ENCODE assay signal across 3 cellular contexts in genomic region chr12:57433370-57433769, GRCh38.
A peak's percentile ranks its signal among the peaks of the same experiment; 100 is the strongest.
TF ChIP-seq lines count a peak whose summit lies in the region.

No MANE protein-coding gene starts in this region.

TF ChIP-seq in HEK293, 187 proteins besides CTCF, POLR2A, EP300 and RAD21:
- peak; percentile 76; the same call in 1 of the 2 replicates for TF ChIP-seq ZNF121 (tag by site-specific recombination; IDR thresholded peaks at IDR 0.05)
- no peak for TF ChIP-seq ZNF16 (tag by site-specific recombination; IDR thresholded peaks at IDR 0.05; ENCODE audit: low read depth)

TF ChIP-seq in K562, 482 proteins besides CTCF, POLR2A, EP300 and RAD21:
- TF ChIP-seq STAT5A (IDR thresholded peaks at IDR 0.05; ENCODE audit: borderline replicate concordance, low read length) (no peak), SP2 (IDR thresholded peaks at IDR 0.05; ENCODE audit: extremely low read depth, low read depth, low read length, poor library complexity, severe bottlenecking) (no peak), PPARD (CRISPR knock-in tag; IDR thresholded peaks at IDR 0.05) (no peak), RBM25 (IDR thresholded peaks at IDR 0.05; ENCODE audit: low read depth, low read length, severe bottlenecking) (peak; percentile 76), ZNF121 (CRISPR knock-in tag; conservative IDR thresholded peaks at IDR 0.05) (peak; percentile 71), ZNF408 (CRISPR knock-in tag; IDR thresholded peaks at IDR 0.05; ENCODE audit: low read depth) (no peak), ZMIZ1 (IDR thresholded peaks at IDR 0.05; ENCODE audit: low read depth in 2 of 2, low read length in 2 of 2) (no peak)

TF ChIP-seq in liver, 16 proteins besides CTCF, POLR2A, EP300 and RAD21:
- TF ChIP-seq MAX (IDR thresholded peaks at IDR 0.05) (no peak), TAF1 (conservative IDR thresholded peaks at IDR 0.05) (no peak), GABPA (IDR thresholded peaks at IDR 0.05 in 1 of 2, conservative IDR thresholded peaks at IDR 0.05 in 1 of 2) (no peak), EGR1 (IDR thresholded peaks at IDR 0.05; ENCODE audit: low read depth in 2 of 2) (no peak), ATF3 (IDR thresholded peaks at IDR 0.05) (no peak), SP1 (IDR thresholded peaks at IDR 0.05) (no peak), YY1 (IDR thresholded peaks at IDR 0.05) (no peak), REST (IDR thresholded peaks at IDR 0.05) (no peak), HNF4G (IDR thresholded peaks at IDR 0.05) (no peak), FOXA2 (IDR thresholded peaks at IDR 0.05) (no peak), RXRA (IDR thresholded peaks at IDR 0.05) (no peak), FOXA1 (IDR thresholded peaks at IDR 0.05) (no peak), HNF4A (conservative IDR thresholded peaks at IDR 0.05) (no peak), ZBTB33 (IDR thresholded peaks at IDR 0.05) (no peak), NR2F2 (IDR thresholded peaks at IDR 0.05) (no peak), JUND (IDR thresholded peaks at IDR 0.05) (no peak)
TF ChIP-seq in liver: peak in this region for 0.
